ENCODE assay signal across 1 cellular context in the genomic region with DNA sequence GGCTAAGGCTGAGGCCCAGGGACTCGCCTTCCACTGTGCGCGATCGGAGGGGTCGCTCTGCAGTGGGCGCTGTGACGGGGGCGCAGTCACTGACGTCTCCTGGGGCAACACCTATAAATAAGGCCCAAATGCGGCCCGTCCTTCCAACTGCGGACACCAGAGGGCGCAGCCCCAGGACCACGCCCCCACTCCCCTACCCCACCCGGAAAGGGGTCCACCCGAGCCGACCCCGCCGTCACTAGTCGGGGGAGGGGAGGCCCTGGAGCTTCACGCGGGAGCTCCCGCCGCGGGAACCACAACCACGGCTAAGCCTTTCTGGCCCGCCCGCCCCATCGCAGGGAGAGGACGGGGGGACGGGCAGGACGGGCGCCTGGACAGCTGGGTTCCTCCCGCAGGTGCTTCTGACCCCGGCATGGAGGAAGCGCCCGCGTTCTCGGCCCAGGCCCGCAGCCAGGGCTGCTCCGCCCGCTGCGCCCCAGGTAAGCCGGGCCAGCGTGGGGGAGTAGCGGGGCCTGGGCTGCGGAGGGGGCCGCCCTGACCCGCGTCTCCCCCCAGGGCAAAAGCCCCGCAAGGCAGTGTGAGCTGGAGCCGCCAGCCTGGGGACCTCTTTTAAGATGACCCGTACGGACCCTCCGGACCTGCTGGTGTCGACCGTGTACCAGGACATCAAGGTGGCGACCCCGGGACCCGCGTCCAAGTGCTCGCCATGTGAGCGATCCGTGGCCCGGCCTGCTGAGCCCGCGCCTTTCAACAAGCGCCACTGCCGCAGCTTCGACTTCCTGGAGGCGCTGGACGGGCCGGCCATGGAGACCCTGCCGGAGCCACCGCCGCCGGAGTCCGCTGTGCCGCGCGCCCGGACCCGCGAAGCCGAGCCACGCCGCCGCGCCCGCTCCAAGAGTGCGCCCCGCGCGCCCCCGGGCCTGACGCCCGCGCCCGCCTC.
TF ChIP-seq lines count a peak whose summit lies in the region.

No MANE protein-coding gene starts in this region.

TF ChIP-seq in A549, 52 proteins besides CTCF, POLR2A, EP300 and RAD21:
- TF ChIP-seq SMC3 (IDR thresholded peaks at IDR 0.05), result peak; percentile 59
